Comparison of ENCODE assay signal across 17 cellular contexts in the genomic region with DNA sequence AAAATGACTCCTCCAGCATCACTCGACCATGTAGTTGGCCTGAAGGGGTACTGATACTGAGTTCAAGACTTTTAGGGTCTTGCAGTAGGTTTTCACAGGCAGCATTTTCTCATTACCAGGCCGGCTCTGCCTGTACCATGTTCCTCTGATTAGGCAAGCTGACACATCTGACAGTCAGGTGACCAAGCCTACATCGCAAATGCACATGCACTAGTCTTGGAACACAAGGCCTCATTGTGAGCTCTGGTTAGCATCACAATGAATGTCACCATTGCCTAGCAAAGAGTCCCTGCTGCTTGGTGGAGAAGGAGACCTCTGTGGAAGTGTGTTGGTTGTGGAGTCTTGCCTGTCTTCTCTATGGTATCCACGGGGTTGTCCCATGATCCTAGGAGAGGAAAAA.
DNase-seq lines count a peak whose midpoint lies in the region; TF ChIP-seq lines count a peak whose summit lies in the region.
"Had no signal": no experiment of that assay in that cellular context is flagged by ENCODE, and none has a peak within 500 bp of the region (broad histone marks: within the 10 kb centered on the region; RNA-seq: fewer than 3 reads in every experiment).

No MANE protein-coding gene starts in this region.

- peak; percentile 78 for DNase-seq in Ammon's horn (ENCODE audit: low spot score)
- peak; percentile 30 for DNase-seq in foreskin melanocyte
- DNase-seq in medulla oblongata (ENCODE audit: extremely low spot score), result peak; percentile 41
- peak; percentile 77 for DNase-seq in putamen (ENCODE audit: low spot score)
- no peak for DNase-seq in SKM-1 treated with dmso at 0.1 percent for 144 hours (lab: John Stamatoyannopoulos, UW; ENCODE audit: unreplicated experiment)
- no peak for DNase-seq in NCI-H748 treated with DMSO at 0.1 percent for 48 hours (lab: John Stamatoyannopoulos, UW)
- DNase-seq in tibial artery, result no peak
- DNase-seq in trophoblast cell, result no peak
- DNase-seq: AML-193; CD4-positive, alpha-beta memory T cell; DMS79 treated with DMSO at 0.1 percent for 48 hours; GF-D8; GOT3; H7 had no signal

- no peak overlapping the region for H4K8ac ChIP-seq in trophoblast cell (ENCODE audit: low read depth, low read length)

- no peak overlapping the region for H4K91ac ChIP-seq in trophoblast cell (ENCODE audit: low read depth, low read length)

- H2AK5ac ChIP-seq in trophoblast cell (ENCODE audit: low read length), result no peak overlapping the region

- intact Hi-C loops in tibial artery (cut with DNase I; ENCODE audit: low total_unique reads), result no loop called here

- no peak overlapping the region for H3K23ac ChIP-seq in trophoblast cell (ENCODE audit: low read length)

- WGBS in trophoblast cell (ENCODE audit: extremely low coverage, insufficient coverage, insufficient read length), result no CpG with 5 or more reads among the region's 4 CpGs

- H3K18ac ChIP-seq in trophoblast cell (ENCODE audit: low read length), result no peak overlapping the region

- H3K27ac ChIP-seq in tibial artery (no peak overlapping the region), trophoblast cell (ENCODE audit: low read depth, low read length) (no peak overlapping the region)
- H3K27ac ChIP-seq: 22Rv1, A549, BLaER1 had no signal

- H2BK5ac ChIP-seq in trophoblast cell (ENCODE audit: low read depth, low read length, poor library complexity), result no peak overlapping the region

- H4K12ac ChIP-seq in trophoblast cell (ENCODE audit: low read depth, low read length), result no peak overlapping the region

- H3K4me1 ChIP-seq in tibial artery (no peaks in the 10 kb centered on the region), trophoblast cell (ENCODE audit: control insufficient read depth in 1 of 2, insufficient read depth in 2 of 2, low read length in 2 of 2) (no peaks in the 10 kb centered on the region)
- H3K4me1 ChIP-seq: A549, BLaER1 had no signal

- TF ChIP-seq CTCF in tibial artery (IDR thresholded peaks at IDR 0.05), result no peak

- no peak overlapping the region for H2BK120ac ChIP-seq in trophoblast cell (ENCODE audit: insufficient read depth, low read length, poor library complexity)

- no peak overlapping the region for H3K4me2 ChIP-seq in trophoblast cell (ENCODE audit: low read length)
- H3K4me2 ChIP-seq: A549, BLaER1 had no signal

- H3K4me3 ChIP-seq in tibial artery (no peak overlapping the region), trophoblast cell (ENCODE audit: low read depth, low read length) (no peak overlapping the region)
- H3K4me3 ChIP-seq: A549, BLaER1 had no signal

- no peak overlapping the region for H3K4ac ChIP-seq in trophoblast cell (ENCODE audit: low read depth, low read length)

- no peak overlapping the region for H2AFZ ChIP-seq in trophoblast cell (ENCODE audit: insufficient read depth, low read length, poor library complexity)

- no peaks in the 10 kb centered on the region for H3K79me1 ChIP-seq in trophoblast cell (ENCODE audit: low read length)

- no peaks in the 10 kb centered on the region for H3K36me3 ChIP-seq in tibial artery
- no peaks in the 10 kb centered on the region for H3K36me3 ChIP-seq in trophoblast cell (ENCODE audit: control insufficient read depth in 1 of 2, insufficient read depth in 2 of 2, low read length in 2 of 2)
- H3K36me3 ChIP-seq: BLaER1 had no signal

- no peaks in the 10 kb centered on the region for H3K79me2 ChIP-seq in trophoblast cell (ENCODE audit: control insufficient read depth, insufficient read depth, low read length, poor library complexity)

- no peak overlapping the region for H2BK12ac ChIP-seq in trophoblast cell (ENCODE audit: low read length)

- H3K9ac ChIP-seq in trophoblast cell (ENCODE audit: low read length), result no peak overlapping the region
- H3K9ac ChIP-seq: BLaER1 had no signal

- H3K27me3 ChIP-seq in tibial artery (no peaks in the 10 kb centered on the region), trophoblast cell (ENCODE audit: insufficient read depth, low read length) (no peaks in the 10 kb centered on the region)
- H3K27me3 ChIP-seq: BLaER1 had no signal

- H3K9me3 ChIP-seq in tibial artery (no peaks in the 10 kb centered on the region), trophoblast cell (ENCODE audit: insufficient read depth, low read depth, low read length) (peaks cover 6% of the 10 kb centered on the region)
- H3K9me3 ChIP-seq: A549, BLaER1 had no signal

- no peak overlapping the region for H3K14ac ChIP-seq in trophoblast cell (ENCODE audit: low read length)

Comparison
In these comparisons a context has a peak if more than half of its experiments do, and no peak if none do; other contexts are left out.
1. DNase-seq: peak in Ammon's horn (single experiment), foreskin melanocyte (single experiment), medulla oblongata (single experiment) and putamen (single experiment); none in SKM-1 treated with dmso at 0.1 percent for 144 hours (single experiment), NCI-H748 treated with DMSO at 0.1 percent for 48 hours (single experiment), tibial artery (0 of 2) and trophoblast cell (0 of 2).